10 cellular contexts compared by ENCODE assay signal in the genomic region with DNA sequence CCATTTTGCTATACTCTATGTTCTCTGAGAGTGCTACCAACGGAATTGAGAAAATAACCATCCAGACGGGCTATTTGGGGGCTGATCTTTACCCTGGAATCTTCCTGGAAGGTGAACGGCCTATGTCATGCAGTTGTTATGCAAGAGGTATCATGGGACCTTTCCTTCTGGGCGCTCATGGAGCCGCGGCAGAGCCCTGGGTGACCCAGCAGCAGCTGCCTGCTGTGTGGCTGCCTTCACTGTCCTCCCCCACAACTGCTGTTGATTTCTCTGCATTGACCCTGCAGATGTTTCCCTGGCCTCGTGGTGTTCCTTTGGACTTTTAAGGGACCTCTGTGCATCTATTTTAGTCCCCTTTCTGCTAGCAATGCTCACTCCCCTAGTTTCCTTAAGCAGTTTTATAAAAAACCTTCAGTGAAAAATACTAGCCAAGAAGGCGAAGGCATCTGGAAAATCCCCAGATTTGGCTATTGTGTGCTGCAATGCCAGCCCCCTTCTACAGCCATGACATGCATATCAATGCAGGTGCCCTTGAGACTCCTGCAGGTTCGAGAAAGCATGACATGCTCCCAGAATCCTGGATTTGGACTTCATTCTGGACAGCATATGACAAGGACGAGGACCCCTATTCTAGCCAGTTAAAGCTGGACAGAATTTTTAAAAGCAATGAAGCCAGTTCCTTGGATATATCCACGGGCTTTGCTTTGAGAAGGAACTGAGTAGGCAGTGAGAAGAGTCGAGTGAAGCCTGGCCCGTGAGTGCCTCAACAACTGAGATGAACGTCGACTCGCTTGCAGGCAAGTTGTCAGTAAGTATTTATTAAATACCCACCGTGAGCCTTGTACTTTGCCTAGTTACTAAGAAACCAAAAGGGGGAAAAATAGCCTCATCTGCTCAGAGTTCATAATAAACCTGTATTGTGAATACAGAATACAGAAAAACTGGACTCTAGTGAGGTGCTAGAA. TPM values are rescaled to one million over a fixed set of nuclear protein-coding genes. Genes with fewer than 3 reads are reported as not detected.
DNase-seq lines count a peak whose midpoint lies in the region; ATAC-seq and TF ChIP-seq lines count a peak whose summit lies in the region.
"Had no signal": no experiment of that assay in that cellular context is flagged by ENCODE, and none has a peak within 500 bp of the region (broad histone marks: within the 10 kb centered on the region; RNA-seq: fewer than 3 reads in every experiment).

A gene with protein sequence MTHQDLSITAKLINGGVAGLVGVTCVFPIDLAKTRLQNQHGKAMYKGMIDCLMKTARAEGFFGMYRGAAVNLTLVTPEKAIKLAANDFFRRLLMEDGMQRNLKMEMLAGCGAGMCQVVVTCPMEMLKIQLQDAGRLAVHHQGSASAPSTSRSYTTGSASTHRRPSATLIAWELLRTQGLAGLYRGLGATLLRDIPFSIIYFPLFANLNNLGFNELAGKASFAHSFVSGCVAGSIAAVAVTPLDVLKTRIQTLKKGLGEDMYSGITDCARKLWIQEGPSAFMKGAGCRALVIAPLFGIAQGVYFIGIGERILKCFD (plus strand): TSS at position 593 of the 965 bp plus-strand sequence. CDS start 16,447 bp downstream, outside the sequence.

- H3K9ac ChIP-seq in HUES64 (ENCODE audit: low read depth, low read length) = peak within 1 kb of the TSS; percentile 8; the same call in 1 of the 2 replicates

- TF ChIP-seq CTCF in spleen (IDR thresholded peaks at IDR 0.05 in 8 of 11, conservative IDR thresholded peaks at IDR 0.05 in 3 of 11) = no peak

- H3K4me3 ChIP-seq in HUES64 (ENCODE audit: low read length) = no peak within 1 kb of the TSS
- peak within 1 kb of the TSS in 2 of 8 donors; percentile 14 to 39 for H3K4me3 ChIP-seq in spleen
- H3K4me3 ChIP-seq: SK-N-MC had no signal

- H3K27ac ChIP-seq in HUES64 (ENCODE audit: low read depth, low read length) = peak within 1 kb of the TSS; percentile 70
- H3K27ac ChIP-seq in caudate nucleus (ENCODE audit: low read depth, low read length) = peak within 1 kb of the TSS; percentile 96
- peak within 1 kb of the TSS in 7 of 8 donors; percentile 16 to 79 (median 70) for H3K27ac ChIP-seq in spleen
- H3K27ac ChIP-seq: SK-N-MC had no signal

- no peaks in the 10 kb centered on the region for H3K9me3 Mint-ChIP-seq in stimulated activated effector memory CD8-positive, alpha-beta T cell treated with anti-CD3 and anti-CD28 coated beads, Interleukin-12 subunit alpha, Interleukin-12 subunit beta, amount 100 ng/mL, for 72 hours
- H3K9me3 Mint-ChIP-seq: activated naive CD8-positive, alpha-beta T cell treated with anti-CD3 and anti-CD28 coated beads for 36 hours had no signal

- peaks cover 21% of the 10 kb centered on the region for H3K4me1 ChIP-seq in HUES64 (ENCODE audit: insufficient read depth, low read length)
- peaks cover 0 to 14% (median 0%) of the 10 kb centered on the region in 6 donors for H3K4me1 ChIP-seq in spleen

- H3K36me3 ChIP-seq in HUES64 (ENCODE audit: insufficient read depth, low read length) = peaks cover 22% of the 10 kb centered on the region
- H3K36me3 ChIP-seq in spleen = no peaks in the 10 kb centered on the region

- no peaks in the 10 kb centered on the region for H3K36me3 Mint-ChIP-seq in stimulated activated effector memory CD8-positive, alpha-beta T cell treated with anti-CD3 and anti-CD28 coated beads, Interleukin-12 subunit alpha, Interleukin-12 subunit beta, amount 100 ng/mL, for 72 hours
- H3K36me3 Mint-ChIP-seq: activated naive CD8-positive, alpha-beta T cell treated with anti-CD3 and anti-CD28 coated beads for 36 hours had no signal

- H3K9me3 ChIP-seq in HUES64 (ENCODE audit: insufficient read depth, low read depth, low read length) = 0 out of 2 replicates have a peak, but pooled peaks cover 12% of the 10 kb centered on the region
- no peaks in the 10 kb centered on the region for H3K9me3 ChIP-seq in spleen

- ATAC-seq in left lobe of liver = peak; percentile 82
- ATAC-seq in stimulated activated effector memory CD8-positive, alpha-beta T cell treated with anti-CD3 and anti-CD28 coated beads, Interleukin-12 subunit alpha, Interleukin-12 subunit beta, amount 100 ng/mL, for 72 hours = no peak

- intact Hi-C loops in spleen (cut with DNase I; ENCODE audit: low total_unique reads) = no loop called here

- H3K27me3 ChIP-seq in HUES64 (ENCODE audit: insufficient read depth, low read length) (no peaks in the 10 kb centered on the region), spleen (replicated peaks in 1 of 7) (no peaks in the 10 kb centered on the region)

- no peaks in the 10 kb centered on the region for H3K4me1 Mint-ChIP-seq in stimulated activated effector memory CD8-positive, alpha-beta T cell treated with anti-CD3 and anti-CD28 coated beads, Interleukin-12 subunit alpha, Interleukin-12 subunit beta, amount 100 ng/mL, for 72 hours
- H3K4me1 Mint-ChIP-seq: activated naive CD8-positive, alpha-beta T cell treated with anti-CD3 and anti-CD28 coated beads for 36 hours had no signal

- TF ChIP-seq POLR2A in spleen (IDR thresholded peaks at IDR 0.05) (no peak), erythroblast (IDR thresholded peaks at IDR 0.05; ENCODE audit: low read length) (no peak)

- no peak within 1 kb of the TSS for H3K4me3 Mint-ChIP-seq in stimulated activated effector memory CD8-positive, alpha-beta T cell treated with anti-CD3 and anti-CD28 coated beads, Interleukin-12 subunit alpha, Interleukin-12 subunit beta, amount 100 ng/mL, for 72 hours
- H3K4me3 Mint-ChIP-seq: activated naive CD8-positive, alpha-beta T cell treated with anti-CD3 and anti-CD28 coated beads for 36 hours had no signal

- no peak within 1 kb of the TSS for H3K27ac Mint-ChIP-seq in stimulated activated effector memory CD8-positive, alpha-beta T cell treated with anti-CD3 and anti-CD28 coated beads, Interleukin-12 subunit alpha, Interleukin-12 subunit beta, amount 100 ng/mL, for 72 hours
- H3K27ac Mint-ChIP-seq: activated naive CD8-positive, alpha-beta T cell treated with anti-CD3 and anti-CD28 coated beads for 36 hours had no signal

- DNase-seq in caudate nucleus (lab: John Stamatoyannopoulos, UW) = peak in 36 of 61 donors; percentile 10 to 79 (median 50)
- DNase-seq in left lobe of liver (ENCODE audit: low spot score) = peak; percentile 88
- peak; percentile 9 for DNase-seq in spleen
- no peak for DNase-seq in NCI-H1417 (lab: John Stamatoyannopoulos, UW)
- DNase-seq in erythroblast (lab: John Stamatoyannopoulos, UW) = no peak
- DNase-seq in stimulated activated effector memory CD8-positive, alpha-beta T cell treated with anti-CD3 and anti-CD28 coated beads, Interleukin-12 subunit alpha, Interleukin-12 subunit beta, amount 100 ng/mL, for 72 hours (ENCODE audit: low spot score in 2 of 2) = no peak
- no peak for DNase-seq in DMS153 treated with DMSO at 0.1 percent for 48 hours (lab: John Stamatoyannopoulos, UW; ENCODE audit: unreplicated experiment)
- DNase-seq: activated naive CD8-positive, alpha-beta T cell treated with anti-CD3 and anti-CD28 coated beads for 36 hours had no signal

- WGBS in HUES64 = 71% methylated on average over 17 of the region's 17 CpGs
- WGBS in spleen, 5 donors = 62 to 80% (median 64%) methylated on average over 17 of the region's 17 CpGs

RNA-seq across cellular contexts. Expression of the gene that starts here (rescaled TPM):
- polyA plus RNA-seq in HUES64 (2013, experiment 1 of 2) = 1.3 TPM
- 1.2 TPM for polyA plus RNA-seq in HUES64 (2013, experiment 2 of 2)
- total RNA-seq in left lobe of liver (48.7 TPM), spleen (10 to 100 TPM in 1 of 7 donors, 1 to 10 TPM in 4, under 1 TPM in 2; 0.13 to 12.3 (median 5.5) TPM)
- polyA plus RNA-seq in spleen = 1 to 10 TPM; 2.9 to 3.4 (median 3.1) TPM
- total RNA-seq: activated naive CD8-positive, alpha-beta T cell treated with anti-CD3 and anti-CD28 coated beads for 36 hours had no signal

Comparison
In these comparisons a context has a peak if more than half of its experiments do, and no peak if none do; other contexts are left out.
1. DNase-seq: peak in caudate nucleus (36 of 61), left lobe of liver (single experiment) and spleen (single experiment); none in NCI-H1417 (0 of 3), erythroblast (0 of 2), stimulated activated effector memory CD8-positive, alpha-beta T cell treated with anti-CD3 and anti-CD28 coated beads, Interleukin-12 subunit alpha, Interleukin-12 subunit beta, amount 100 ng/mL, for 72 hours (0 of 2) and DMS153 treated with DMSO at 0.1 percent for 48 hours (single experiment).
2. Peak in every context shown above with its lines, with median percentiles within 50 percentile points of each other: H3K27ac ChIP-seq.